Comparison of ENCODE assay signal across 34 cellular contexts in the genomic region with DNA sequence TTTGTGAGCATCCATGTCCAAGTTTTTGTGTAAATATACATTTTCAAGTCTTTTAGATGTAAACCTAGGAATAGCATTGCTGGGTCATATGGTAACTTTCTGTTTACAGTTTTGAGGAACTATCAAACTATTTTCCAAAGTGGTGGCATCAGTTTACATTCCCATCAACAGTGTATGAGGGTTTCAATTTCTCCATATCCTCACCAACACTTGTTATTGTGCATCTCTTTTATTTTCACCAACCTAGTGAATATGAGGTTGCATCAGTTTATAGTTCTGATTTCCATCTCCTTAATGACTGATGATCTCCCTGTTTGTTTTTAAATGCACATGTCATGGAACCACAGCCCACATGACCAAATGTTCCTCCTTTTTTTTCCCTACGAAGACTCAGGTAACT.
DNase-seq lines count a peak whose midpoint lies in the region; ATAC-seq, FAIRE-seq and TF ChIP-seq lines count a peak whose summit lies in the region.
"Had no signal": no experiment of that assay in that cellular context is flagged by ENCODE, and none has a peak within 500 bp of the region (broad histone marks: within the 10 kb centered on the region; RNA-seq: fewer than 3 reads in every experiment).

No MANE protein-coding gene starts in this region.

- ATAC-seq in HepG2 (no peak), right lobe of liver (no peak)
- ATAC-seq in CD4-positive, alpha-beta T cell (ENCODE audit: poor library complexity), result no peak
- ATAC-seq: A549; CD8-positive, alpha-beta T cell had no signal

- H4K20me1 ChIP-seq in HepG2 (ENCODE audit: insufficient read depth, low read length) (no peaks in the 10 kb centered on the region), astrocyte (ENCODE audit: insufficient read depth, low read length) (no peaks in the 10 kb centered on the region)
- H4K20me1 ChIP-seq: BLaER1; BLaER1 treated with 17β-estradiol and CSF1 and Interleukin-3, amounts not matched to agents 10 nM and 100 nM had no signal

- no peak for TF ChIP-seq CTCF in HepG2 (CRISPR knock-in tag; IDR thresholded peaks at IDR 0.05)
- no peak for TF ChIP-seq CTCF in right lobe of liver (IDR thresholded peaks at IDR 0.05)
- TF ChIP-seq CTCF in HEK293 (tag by site-specific recombination; IDR thresholded peaks at IDR 0.05), result no peak
- TF ChIP-seq CTCF in astrocyte (IDR thresholded peaks at IDR 0.05; ENCODE audit: insufficient read depth, low read depth, low read length), result no peak
- TF ChIP-seq CTCF in osteocyte (IDR thresholded peaks at IDR 0.05), result no peak
- TF ChIP-seq CTCF in CD4-positive, alpha-beta T cell (IDR thresholded peaks at IDR 0.05), result no peak

- H3K27me3 Mint-ChIP-seq in astrocyte (ENCODE audit: low read depth, unreplicated experiment) (no peaks in the 10 kb centered on the region), osteocyte (ENCODE audit: unreplicated experiment) (no peaks in the 10 kb centered on the region)
- H3K27me3 Mint-ChIP-seq in CD4-positive, alpha-beta T cell, result peaks cover 17% of the 10 kb centered on the region
- H3K27me3 Mint-ChIP-seq: B cell; CD4-positive, CD25-positive, alpha-beta regulatory T cell; CD8-positive, alpha-beta memory T cell had no signal

- H3K36me3 ChIP-seq in HepG2 (replicated peaks in 1 of 2; ENCODE audit: control insufficient read depth in 1 of 2, insufficient read depth in 2 of 2, low read length in 2 of 2) (peaks cover 7 to 13% of the 10 kb centered on the region in 2 experiments; a peak in 2 of 5 replicates), right lobe of liver (no peaks in the 10 kb centered on the region), HEK293 (ENCODE audit: control insufficient read depth in 2 of 2, insufficient read depth in 1 of 2, low read length in 2 of 2) (no peaks in the 10 kb centered on the region), astrocyte (ENCODE audit: insufficient read depth, low read length) (no peaks in the 10 kb centered on the region)
- H3K36me3 ChIP-seq: BE2C had no signal

- no peak overlapping the region for H3K27ac ChIP-seq in HepG2 (ENCODE audit: extremely low read length, insufficient read depth, low read length)
- H3K27ac ChIP-seq in right lobe of liver, result no peak overlapping the region
- no peak overlapping the region for H3K27ac ChIP-seq in HEK293 (ENCODE audit: extremely low read depth, low read depth, low read length)
- no peak overlapping the region for H3K27ac ChIP-seq in astrocyte (ENCODE audit: low read depth, low read length)
- H3K27ac ChIP-seq in CD4-positive, alpha-beta T cell (ENCODE audit: low read depth, low read length), result no peak overlapping the region
- H3K27ac ChIP-seq: 22Rv1; A549; BLaER1; BLaER1 treated with 17β-estradiol and CSF1 and Interleukin-3, amounts not matched to agents 10 nM and 100 nM; C4-2B had no signal

- BruUV-seq in HepG2 (replicated peaks; lab: Mats Ljungman, UMichigan), result no TSS peak

- in situ Hi-C loops in HepG2 (cut with HindIII; ENCODE audit: extremely low pct_ligation_motif_present, low pct_unique_long_range_greater_than_20kb), result no loop called here

- FAIRE-seq in HepG2 (lab: Jason Lieb, UNC) (no peak), astrocyte (lab: Jason Lieb, UNC) (peak; percentile 5)
- FAIRE-seq: A204.1, A549, D721Med had no signal

- DNase-seq in HepG2 (ENCODE audit: low spot score) (no peak), right lobe of liver (no peak), astrocyte (ENCODE audit: low read depth) (no peak), osteocyte (ENCODE audit: extremely low spot score, unreplicated experiment) (no peak)
- DNase-seq in CD4-positive, alpha-beta T cell, result no peak
- DNase-seq: 8988T; ACHN; AML-193; BE2C; C1 segment of cervical spinal cord; Caco-2; Calu3; CD4-positive, alpha-beta memory T cell; CD4-positive, CD25-positive, alpha-beta regulatory T cell; CD8-positive, alpha-beta memory T cell; CD8-positive, alpha-beta T cell; COR-L47; DMS 273 treated with DMSO at 0.1 percent for 48 hours; DMS153; DMS53; DMS79; DMS79 treated with DMSO at 0.1 percent for 48 hours; DND-41; EL had no signal

- no peak overlapping the region for H3K4me2 ChIP-seq in HepG2 (ENCODE audit: low read depth, low read length)
- H3K4me2 ChIP-seq in astrocyte (ENCODE audit: low read length), result no peak overlapping the region
- H3K4me2 ChIP-seq: A549; BLaER1; BLaER1 treated with 17β-estradiol and CSF1 and Interleukin-3, amounts not matched to agents 10 nM and 100 nM had no signal

- peaks cover 4% of the 10 kb centered on the region for H3K36me3 Mint-ChIP-seq in astrocyte (ENCODE audit: low read depth, unreplicated experiment)
- no peaks in the 10 kb centered on the region for H3K36me3 Mint-ChIP-seq in osteocyte (ENCODE audit: unreplicated experiment)
- no peaks in the 10 kb centered on the region for H3K36me3 Mint-ChIP-seq in CD4-positive, alpha-beta T cell (ENCODE audit: low read depth)
- H3K36me3 Mint-ChIP-seq: CD14-positive monocyte; CD4-positive, alpha-beta memory T cell; CD4-positive, CD25-positive, alpha-beta regulatory T cell; CD8-positive, alpha-beta memory T cell; CD8-positive, alpha-beta T cell had no signal

- peaks cover 23% of the 10 kb centered on the region for H3K4me1 Mint-ChIP-seq in astrocyte (ENCODE audit: low read depth, unreplicated experiment)
- no peaks in the 10 kb centered on the region for H3K4me1 Mint-ChIP-seq in osteocyte (ENCODE audit: unreplicated experiment)
- H3K4me1 Mint-ChIP-seq in CD4-positive, alpha-beta T cell (ENCODE audit: low read depth), result no peaks in the 10 kb centered on the region
- H3K4me1 Mint-ChIP-seq: B cell; CD14-positive monocyte; CD4-positive, alpha-beta memory T cell; CD4-positive, CD25-positive, alpha-beta regulatory T cell; CD8-positive, alpha-beta memory T cell had no signal

- H3K9me3 Mint-ChIP-seq in astrocyte (ENCODE audit: unreplicated experiment), result no peaks in the 10 kb centered on the region
- peaks cover 9% of the 10 kb centered on the region for H3K9me3 Mint-ChIP-seq in osteocyte (ENCODE audit: unreplicated experiment)
- H3K9me3 Mint-ChIP-seq in CD4-positive, alpha-beta T cell, result peaks cover 2% of the 10 kb centered on the region
- H3K9me3 Mint-ChIP-seq: CD8-positive, alpha-beta T cell had no signal

- H3K27me3 ChIP-seq in HepG2 (ENCODE audit: control insufficient read depth in 1 of 2, insufficient read depth in 2 of 2, low read length in 2 of 2) (no peaks in the 10 kb centered on the region), right lobe of liver (no peaks in the 10 kb centered on the region), astrocyte (ENCODE audit: insufficient read depth, low read length) (no peaks in the 10 kb centered on the region)
- no peaks in the 10 kb centered on the region for H3K27me3 ChIP-seq in CD4-positive, alpha-beta T cell (ENCODE audit: control insufficient read depth, insufficient read depth, low read length)
- H3K27me3 ChIP-seq: BLaER1; BLaER1 treated with 17β-estradiol and CSF1 and Interleukin-3, amounts not matched to agents 10 nM and 100 nM had no signal

- no peak overlapping the region for H3K9ac ChIP-seq in HepG2 (ENCODE audit: insufficient read depth, low read depth, low read length)
- H3K9ac ChIP-seq in astrocyte (ENCODE audit: low read length), result no peak overlapping the region
- H3K9ac ChIP-seq: BLaER1; BLaER1 treated with 17β-estradiol and CSF1 and Interleukin-3, amounts not matched to agents 10 nM and 100 nM had no signal

- H2AFZ ChIP-seq in HepG2 (ENCODE audit: low read length) (no peak overlapping the region), astrocyte (ENCODE audit: low read depth, low read length) (no peak overlapping the region)

- CTCF ChIA-PET in HepG2 (lab: Yijun Ruan, JAX; ENCODE audit: low intra/inter-chr PET ratio, low total read pairs), result no interaction called here
- CTCF ChIA-PET in HEK293 (lab: Yijun Ruan, JAX), result no interaction called here
- CTCF ChIA-PET in CD4-positive, alpha-beta T cell (lab: Charles Lee), result no interaction called here

- TF ChIP-seq POLR2A in HepG2 (IDR thresholded peaks at IDR 0.05; ENCODE audit: insufficient read depth in 1 of 2, low read depth in 2 of 2, low read length in 2 of 2) (no peak), right lobe of liver (IDR thresholded peaks at IDR 0.05) (no peak)

- H3K9me3 ChIP-seq in HepG2 (ENCODE audit: low read length), result no peaks in the 10 kb centered on the region
- no peaks in the 10 kb centered on the region for H3K9me3 ChIP-seq in right lobe of liver
- no peaks in the 10 kb centered on the region for H3K9me3 ChIP-seq in HEK293 (ENCODE audit: control insufficient read depth, insufficient read depth, low read depth, low read length)
- no peaks in the 10 kb centered on the region for H3K9me3 ChIP-seq in astrocyte (ENCODE audit: insufficient read depth, low read depth, low read length)
- H3K9me3 ChIP-seq in CD4-positive, alpha-beta T cell (ENCODE audit: control insufficient read depth, low read length), result peaks cover 6% of the 10 kb centered on the region
- H3K9me3 ChIP-seq: A549, BE2C, Caco-2 had no signal

- POLR2A ChIA-PET in HepG2 (lab: Yijun Ruan, JAX) (no interaction called here), HEK293 (lab: Yijun Ruan, JAX) (no interaction called here)
- POLR2A ChIA-PET in CD4-positive, alpha-beta T cell (lab: Charles Lee), result no interaction called here

- H3K4me3 Mint-ChIP-seq in astrocyte (ENCODE audit: unreplicated experiment) (no peak overlapping the region), osteocyte (ENCODE audit: unreplicated experiment) (no peak overlapping the region)
- H3K4me3 Mint-ChIP-seq in CD4-positive, alpha-beta T cell, result no peak overlapping the region
- H3K4me3 Mint-ChIP-seq: B cell; CD14-positive monocyte; CD4-positive, alpha-beta memory T cell; CD4-positive, CD25-positive, alpha-beta regulatory T cell; CD8-positive, alpha-beta memory T cell; CD8-positive, alpha-beta T cell had no signal

- WGBS in HepG2 (ENCODE audit: low lambda C conversion rate), result 95% methylated on average over 1 of the region's 1 CpG
- WGBS in right lobe of liver (ENCODE audit: insufficient coverage, low coverage, low lambda C conversion rate, missing lambda C conversion rate), result 95% methylated on average over 1 of the region's 1 CpG

- no peak for TF ChIP-seq RAD21 in HepG2 (CRISPR knock-in tag; IDR thresholded peaks at IDR 0.05)

- intact Hi-C loops in HepG2 (cut with micrococcal nuclease; ENCODE audit: unreplicated experiment), result no loop called here
- intact Hi-C loops in right lobe of liver (cut with DNase I), result no loop called here
- intact Hi-C loops in CD4-positive, alpha-beta T cell (cut with DNase I, micrococcal nuclease), result no loop called here

- H3K79me2 ChIP-seq in HepG2 (ENCODE audit: insufficient read depth, low read length) (no peaks in the 10 kb centered on the region), astrocyte (ENCODE audit: insufficient read depth, low read length) (no peaks in the 10 kb centered on the region)

- H3K4me1 ChIP-seq in HepG2 (ENCODE audit: insufficient read depth, low read length), result no peaks in the 10 kb centered on the region
- no peaks in the 10 kb centered on the region for H3K4me1 ChIP-seq in right lobe of liver
- H3K4me1 ChIP-seq in HEK293 (ENCODE audit: control insufficient read depth, insufficient read depth, low read length), result no peaks in the 10 kb centered on the region
- peaks cover 17% of the 10 kb centered on the region for H3K4me1 ChIP-seq in astrocyte (ENCODE audit: insufficient read depth, low read length)
- H3K4me1 ChIP-seq: A549, BE2C, Caco-2 had no signal

- TF ChIP-seq EP300 in HepG2 (IDR thresholded peaks at IDR 0.05; ENCODE audit: low read depth in 2 of 2, low read length in 2 of 2), result no peak
- TF ChIP-seq EP300 in HepG2 (CRISPR knock-in tag; IDR thresholded peaks at IDR 0.05; ENCODE audit: borderline replicate concordance), result no peak

- H3K27ac Mint-ChIP-seq in astrocyte (ENCODE audit: unreplicated experiment) (no peak overlapping the region), osteocyte (ENCODE audit: unreplicated experiment) (no peak overlapping the region)
- H3K27ac Mint-ChIP-seq in CD4-positive, alpha-beta T cell, result no peak overlapping the region
- H3K27ac Mint-ChIP-seq: B cell; CD14-positive monocyte; CD4-positive, alpha-beta memory T cell; CD4-positive, CD25-positive, alpha-beta regulatory T cell; CD8-positive, alpha-beta memory T cell; CD8-positive, alpha-beta T cell had no signal

- H3K4me3 ChIP-seq in HepG2 (replicated peaks in 1 of 3; ENCODE audit: insufficient read depth in 1 of 3, low read depth in 2 of 3, low read length in 3 of 3) (no peak overlapping the region), right lobe of liver (no peak overlapping the region), HEK293 (ENCODE audit: low read depth, low read length) (no peak overlapping the region), astrocyte (ENCODE audit: insufficient read depth, low read depth, low read length) (no peak overlapping the region)
- H3K4me3 ChIP-seq: A549; BLaER1; BLaER1 treated with 17β-estradiol and CSF1 and Interleukin-3, amounts not matched to agents 10 nM and 100 nM had no signal
